ENCODE assay signal across 16 cellular contexts in the genomic region with DNA sequence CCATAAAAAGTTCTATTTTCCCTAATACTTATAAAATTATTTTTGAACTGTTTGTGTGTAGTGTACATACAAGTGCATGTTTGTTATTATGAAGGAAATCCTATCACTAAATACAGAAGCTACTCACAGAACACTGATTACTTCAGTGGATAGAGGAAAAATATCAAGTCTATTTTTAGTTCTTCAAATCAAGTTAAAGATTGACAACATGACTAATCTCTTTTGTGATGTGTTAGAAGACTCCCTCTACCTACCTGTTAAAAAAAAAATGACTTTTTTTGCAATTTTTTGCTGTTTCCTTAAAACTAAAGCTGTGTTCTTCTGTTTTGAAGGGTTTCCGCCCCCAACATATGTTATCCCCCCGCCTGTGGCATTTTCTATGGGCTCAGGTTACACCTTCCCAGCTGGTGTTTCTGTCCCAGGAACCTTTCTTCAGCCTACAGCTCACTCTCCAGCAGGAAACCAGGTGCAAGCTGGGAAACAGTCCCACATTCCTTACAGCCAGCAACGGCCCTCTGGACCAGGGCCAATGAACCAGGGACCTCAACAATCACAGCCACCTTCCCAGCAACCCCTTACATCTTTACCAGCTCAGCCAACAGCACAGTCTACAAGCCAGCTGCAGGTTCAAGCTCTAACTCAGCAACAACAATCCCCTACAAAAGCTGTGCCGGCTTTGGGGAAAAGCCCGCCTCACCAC. TPM values are rescaled to one million over a fixed set of nuclear protein-coding genes. Genes with fewer than 3 reads are reported as not detected.
DNase-seq lines count a peak whose midpoint lies in the region; ATAC-seq and TF ChIP-seq lines count a peak whose summit lies in the region.
"Had no signal": no experiment of that assay in that cellular context is flagged by ENCODE, and none has a peak within 500 bp of the region (broad histone marks: within the 10 kb centered on the region; RNA-seq: fewer than 3 reads in every experiment).

No MANE protein-coding gene starts in this region.

- H3K4me3 Mint-ChIP-seq in activated CD8-positive, alpha-beta T cell treated with anti-CD3 and anti-CD28 coated beads, Interleukin-2, amount 10 ng/mL, durations not matched to agents 7 days and 5 days = no peak overlapping the region
- no peak overlapping the region for H3K4me3 Mint-ChIP-seq in memory B cell
- H3K4me3 Mint-ChIP-seq: immature natural killer cell; naive thymus-derived CD8-positive, alpha-beta T cell had no signal

- ATAC-seq in activated CD8-positive, alpha-beta T cell treated with anti-CD3 and anti-CD28 coated beads, Interleukin-2, amount 10 ng/mL, durations not matched to agents 7 days and 5 days = no peak
- ATAC-seq in memory B cell (ENCODE audit: low read depth) (no peak), GM18517 (IDR thresholded peaks at IDR 0.05; ENCODE audit: unreplicated experiment) (no peak)
- ATAC-seq: naive thymus-derived CD8-positive, alpha-beta T cell had no signal

- POLR2A ChIA-PET in activated CD8-positive, alpha-beta T cell treated with anti-CD3 and anti-CD28 coated beads, Interleukin-2, amount 10 ng/mL, durations not matched to agents 7 days and 5 days (lab: Charles Lee) = no interaction called here
- POLR2A ChIA-PET in HEK293T (lab: Yijun Ruan, JAX) = no interaction called here

- peaks cover 9% of the 10 kb centered on the region for H3K4me1 Mint-ChIP-seq in activated CD8-positive, alpha-beta T cell treated with anti-CD3 and anti-CD28 coated beads, Interleukin-2, amount 10 ng/mL, durations not matched to agents 7 days and 5 days (ENCODE audit: low read depth)
- H3K4me1 Mint-ChIP-seq in memory B cell = peaks cover 8% of the 10 kb centered on the region
- H3K4me1 Mint-ChIP-seq: immature natural killer cell had no signal

- no peaks in the 10 kb centered on the region for H3K27me3 Mint-ChIP-seq in activated CD8-positive, alpha-beta T cell treated with anti-CD3 and anti-CD28 coated beads, Interleukin-2, amount 10 ng/mL, durations not matched to agents 7 days and 5 days (ENCODE audit: low read depth)
- no peaks in the 10 kb centered on the region for H3K27me3 Mint-ChIP-seq in memory B cell
- H3K27me3 Mint-ChIP-seq: naive thymus-derived CD8-positive, alpha-beta T cell had no signal

- H3K9me3 Mint-ChIP-seq in activated CD8-positive, alpha-beta T cell treated with anti-CD3 and anti-CD28 coated beads, Interleukin-2, amount 10 ng/mL, durations not matched to agents 7 days and 5 days (ENCODE audit: insufficient read depth) = no peaks in the 10 kb centered on the region
- H3K9me3 Mint-ChIP-seq in memory B cell = no peaks in the 10 kb centered on the region
- H3K9me3 Mint-ChIP-seq: immature natural killer cell; naive thymus-derived CD8-positive, alpha-beta T cell had no signal

- CTCF ChIA-PET in activated CD8-positive, alpha-beta T cell treated with anti-CD3 and anti-CD28 coated beads, Interleukin-2, amount 10 ng/mL, durations not matched to agents 7 days and 5 days (lab: Charles Lee) = interaction anchor here (1.0 to 1.9 kb wide), 4 partner anchors 10 to 79 kb away, joined by 3 to 5 read pairs (median 4); no protein-coding TSS in a partner anchor
- CTCF ChIA-PET in HEK293T (lab: Yijun Ruan, JAX) = interaction anchor here (0.7 kb wide), 1 partner anchor 262 kb away, joined by 4 read pairs; no protein-coding TSS in a partner anchor

- in situ Hi-C loops in Caki2 (cut with HindIII; ENCODE audit: low pct_unique_long_range_greater_than_20kb, low sequenced_read_pairs) = no loop called here

- peak overlapping the region; percentile 44 for H3K27ac Mint-ChIP-seq in activated CD8-positive, alpha-beta T cell treated with anti-CD3 and anti-CD28 coated beads, Interleukin-2, amount 10 ng/mL, durations not matched to agents 7 days and 5 days
- H3K27ac Mint-ChIP-seq in memory B cell = peak overlapping the region; percentile 1

- H3K36me3 Mint-ChIP-seq in activated CD8-positive, alpha-beta T cell treated with anti-CD3 and anti-CD28 coated beads, Interleukin-2, amount 10 ng/mL, durations not matched to agents 7 days and 5 days (ENCODE audit: low read depth) = peaks cover 70% of the 10 kb centered on the region
- peaks cover 36% of the 10 kb centered on the region for H3K36me3 Mint-ChIP-seq in memory B cell

- peak; percentile 58 for DNase-seq in Caki2 (ENCODE audit: low read depth)
- DNase-seq in HT1080 (ENCODE audit: low read depth) = peak; percentile 23
- no peak for DNase-seq in activated CD8-positive, alpha-beta T cell treated with anti-CD3 and anti-CD28 coated beads, Interleukin-2, amount 10 ng/mL, durations not matched to agents 7 days and 5 days
- no peak for DNase-seq in memory B cell (ENCODE audit: low spot score in 2 of 2)
- no peak for DNase-seq in HEK293T (ENCODE audit: extremely low spot score)
- no peak for DNase-seq in H4 (ENCODE audit: low spot score)
- no peak for DNase-seq in Kasumi-1 (lab: John Stamatoyannopoulos, UW)
- DNase-seq: activated CD8-positive, alpha-beta memory T cell treated with anti-CD3 and anti-CD28 coated beads, Interleukin-2, amount 50 U/mL, for 4 hours; adrenal gland; cortex of kidney; immature natural killer cell; naive thymus-derived CD8-positive, alpha-beta T cell; NCI-H1048; NCI-H526; SIG-M5 had no signal

TF ChIP-seq in HEK293T, 16 proteins besides CTCF, POLR2A, EP300 and RAD21:
- TF ChIP-seq BHLHE40 (IDR thresholded peaks at IDR 0.05; ENCODE audit: borderline replicate concordance) (no peak), LEF1 (IDR thresholded peaks at IDR 0.05; ENCODE audit: borderline replicate concordance) (no peak), TARDBP (IDR thresholded peaks at IDR 0.05) (no peak), SP1 (IDR thresholded peaks at IDR 0.05) (no peak), FOXA1 (IDR thresholded peaks at IDR 0.05) (no peak), L3MBTL2 (conservative IDR thresholded peaks at IDR 0.05) (no peak), FOXK2 (IDR thresholded peaks at IDR 0.05) (no peak), NFRKB (IDR thresholded peaks at IDR 0.05) (no peak), SUZ12 (IDR thresholded peaks at IDR 0.05) (no peak), FOXM1 (IDR thresholded peaks at IDR 0.05; ENCODE audit: borderline replicate concordance) (no peak)

RNA-seq across cellular contexts. Expression of gene NCF2, which starts 45.5 kb away (rescaled TPM):
- 3.1 and 9.9 TPM in 2 replicates for total RNA-seq in Caki2 (2014; rRNA removed; shearing (Covaris generic); ENCODE audit: low replicate concordance)
- total RNA-seq in HT1080 (2014; rRNA removed; shearing (Covaris generic)) = 4.4 and 5.4 TPM in 2 replicates
- polyA plus RNA-seq in HT1080 (2015; cell fraction: cytosol; rRNA removed) = 12.9 and 13.3 TPM in 2 replicates
- 8.4 and 17.5 TPM in 2 replicates for polyA plus RNA-seq in HT1080 (2015; cell fraction: nucleus; rRNA removed)
- 10 to 100 TPM in 1 of 2 experiments, 1 to 10 TPM in 1; 9.2 to 10.3 TPM for total RNA-seq in activated CD8-positive, alpha-beta T cell treated with anti-CD3 and anti-CD28 coated beads, Interleukin-2, amount 10 ng/mL, durations not matched to agents 7 days and 5 days
- total RNA-seq in H4 (2014; rRNA removed; shearing (Covaris generic)) = 4.1 and 10.2 TPM in 2 replicates

Comparison
In these comparisons a context has a peak if more than half of its experiments do, and no peak if none do; other contexts are left out.
1. DNase-seq: peak in Caki2 (single experiment) and HT1080 (single experiment); none in activated CD8-positive, alpha-beta T cell treated with anti-CD3 and anti-CD28 coated beads, Interleukin-2, amount 10 ng/mL, durations not matched to agents 7 days and 5 days (single experiment), memory B cell (0 of 2), HEK293T (single experiment), H4 (single experiment) and Kasumi-1 (0 of 2).